Comparison of ENCODE assay signal across 11 cellular contexts in the genomic region with DNA sequence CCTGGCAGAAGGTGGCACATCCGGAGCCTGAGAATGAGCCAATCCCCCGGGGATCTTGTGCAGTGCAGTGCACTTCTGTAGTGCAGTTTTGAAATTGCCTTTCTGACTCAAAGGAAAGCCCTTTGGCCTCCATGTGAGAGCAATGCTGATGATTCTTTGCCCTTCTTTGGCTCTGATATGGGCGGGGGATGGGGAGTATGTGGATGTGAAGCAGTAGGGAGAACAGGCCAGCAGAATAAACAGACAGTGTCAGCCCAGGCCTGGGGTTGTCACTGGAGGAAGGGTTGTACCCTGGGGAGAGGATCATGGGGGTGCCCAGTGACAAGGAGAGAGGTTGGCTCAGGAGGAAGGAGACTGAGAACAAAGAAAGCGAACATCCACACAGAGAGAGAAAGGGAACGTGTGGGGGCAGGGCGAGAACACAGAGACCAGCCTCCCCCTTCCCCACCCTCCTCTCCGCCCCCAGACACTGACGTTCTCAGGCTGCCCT.
DNase-seq lines count a peak whose midpoint lies in the region; ATAC-seq and TF ChIP-seq lines count a peak whose summit lies in the region.
"Had no signal": no experiment of that assay in that cellular context is flagged by ENCODE, and none has a peak within 500 bp of the region (broad histone marks: within the 10 kb centered on the region; RNA-seq: fewer than 3 reads in every experiment).

No MANE protein-coding gene starts in this region.

- no peak overlapping the region for H3K9ac ChIP-seq in mammary epithelial cell (ENCODE audit: insufficient read depth, low read length)

- intact Hi-C loops in mammary epithelial cell (cut with micrococcal nuclease), result no loop called here

- H3K4me2 ChIP-seq in mammary epithelial cell (ENCODE audit: insufficient read depth, low read depth, low read length), result no peak overlapping the region

- H3K4me3 ChIP-seq in H7 (ENCODE audit: insufficient read depth, low read depth, low read length) (no peak overlapping the region), mammary epithelial cell (replicated peaks in 1 of 3; ENCODE audit: insufficient read depth in 1 of 3, low read depth in 2 of 3, low read length in 3 of 3) (no peak overlapping the region), mesodermal cell (ENCODE audit: extremely low read depth, insufficient read depth, low read length, poor library complexity, severe bottlenecking) (no peak overlapping the region)

- H3K9me3 ChIP-seq in mammary epithelial cell (replicated peaks; ENCODE audit: insufficient read depth, low read length), result no peaks in the 10 kb centered on the region
- H3K9me3 ChIP-seq in mesodermal cell (ENCODE audit: control insufficient read depth, low read length), result no peaks in the 10 kb centered on the region

- WGBS in mammary epithelial cell (ENCODE audit: low coverage, missing lambda C conversion rate), result 59% methylated on average over 6 of the region's 8 CpGs
- WGBS in mesodermal cell (ENCODE audit: insufficient coverage in 2 of 2), 2 experiments, result 82 to 83% methylated on average over 2 to 3 of the region's 8 CpGs

- H3K27ac Mint-ChIP-seq in T-cell, result no peak overlapping the region
- H3K27ac Mint-ChIP-seq: activated B cell treated with CpG ODN at 0.5 μM for 24 hours had no signal

- H3K27me3 ChIP-seq in H7 (ENCODE audit: control insufficient read depth, insufficient read depth, low read length), result no peaks in the 10 kb centered on the region
- H3K27me3 ChIP-seq in mammary epithelial cell (ENCODE audit: insufficient read depth, low read length), result peaks cover 2% of the 10 kb centered on the region

- no peak overlapping the region for H3K4me3 Mint-ChIP-seq in T-cell
- H3K4me3 Mint-ChIP-seq: activated B cell treated with CpG ODN at 0.5 μM for 24 hours; stimulated activated naive CD8-positive, alpha-beta T cell treated with anti-CD3 and anti-CD28 coated beads, Interleukin-15, amount 100 ng/mL, for 72 hours had no signal

- no peaks in the 10 kb centered on the region for H3K9me3 Mint-ChIP-seq in T-cell
- H3K9me3 Mint-ChIP-seq: activated B cell treated with CpG ODN at 0.5 μM for 24 hours; stimulated activated naive CD8-positive, alpha-beta T cell treated with anti-CD3 and anti-CD28 coated beads, Interleukin-15, amount 100 ng/mL, for 72 hours had no signal

- H2AFZ ChIP-seq in mammary epithelial cell (ENCODE audit: low read depth, low read length), result no peak overlapping the region

- POLR2A ChIA-PET in T-cell (lab: Charles Lee), result interaction anchor here in 1 of 2 donors (0.6 kb wide), 1 partner anchor 570 kb away, joined by 8 read pairs; no protein-coding TSS in a partner anchor

- no peaks in the 10 kb centered on the region for H3K79me2 ChIP-seq in mammary epithelial cell (ENCODE audit: insufficient read depth, low read length)

- peaks cover 11% of the 10 kb centered on the region for H3K4me1 ChIP-seq in mammary epithelial cell (ENCODE audit: insufficient read depth, low read length)
- H3K4me1 ChIP-seq in mesodermal cell (ENCODE audit: control insufficient read depth, insufficient read depth, low read length, poor library complexity, severe bottlenecking), result peaks cover 30% of the 10 kb centered on the region

- in situ Hi-C loops in mammary epithelial cell (cut with MboI; ENCODE audit: low sequenced_read_pairs in 2 of 2), result no loop called here

- no TSS peak for BruUV-seq in mammary epithelial cell (replicated peaks; lab: Mats Ljungman, UMichigan)

- no peak overlapping the region for H3K27ac ChIP-seq in mammary epithelial cell (ENCODE audit: insufficient read depth, low read depth, low read length)
- peak overlapping the region; percentile 87 for H3K27ac ChIP-seq in mesodermal cell (ENCODE audit: low read depth, low read length, severe bottlenecking)

- no peaks in the 10 kb centered on the region for H3K36me3 Mint-ChIP-seq in T-cell

- H4K20me1 ChIP-seq in mammary epithelial cell (ENCODE audit: insufficient read depth, low read length), result no peaks in the 10 kb centered on the region

- H3K4me1 Mint-ChIP-seq in T-cell, result peaks cover 0 to 4% (median 0%) of the 10 kb centered on the region in 3 donors

- CTCF ChIA-PET in mammary epithelial cell (lab: Charles Lee; ENCODE audit: low non-redundant PET), result no interaction called here
- CTCF ChIA-PET in T-cell (lab: Charles Lee), result no interaction called here

- dilution Hi-C loops in mammary epithelial cell (cut with HindIII; ENCODE audit: low sequenced_read_pairs), result no loop called here

- DNase-seq in Daoy (ENCODE audit: low read depth) (peak; percentile 96), H7 (peak; percentile 57), mammary epithelial cell (peak; percentile 21), SIG-M5 (lab: John Stamatoyannopoulos, UW) (no peak), COLO668 (lab: John Stamatoyannopoulos, UW; ENCODE audit: unreplicated experiment) (no peak), NCI-H2227 treated with DMSO at 0.1 percent for 48 hours (lab: John Stamatoyannopoulos, UW) (no peak), T-cell (no peak)
- DNase-seq: activated B cell treated with CpG ODN at 0.5 μM for 24 hours; anterior cingulate cortex; stimulated activated naive CD8-positive, alpha-beta T cell treated with anti-CD3 and anti-CD28 coated beads, Interleukin-15, amount 100 ng/mL, for 72 hours had no signal

- no peaks in the 10 kb centered on the region for H3K27me3 Mint-ChIP-seq in T-cell
- H3K27me3 Mint-ChIP-seq: activated B cell treated with CpG ODN at 0.5 μM for 24 hours; stimulated activated naive CD8-positive, alpha-beta T cell treated with anti-CD3 and anti-CD28 coated beads, Interleukin-15, amount 100 ng/mL, for 72 hours had no signal

- no peak for ATAC-seq in T-cell (replicated peaks in 1 of 4)
- ATAC-seq: stimulated activated naive CD8-positive, alpha-beta T cell treated with anti-CD3 and anti-CD28 coated beads, Interleukin-15, amount 100 ng/mL, for 72 hours had no signal

- no peak for TF ChIP-seq CTCF in mammary epithelial cell (conservative IDR thresholded peaks at IDR 0.05 in 1 of 2, IDR thresholded peaks at IDR 0.05 in 1 of 2; ENCODE audit: extremely low read depth in 1 of 2, insufficient read depth in 1 of 2, low read depth in 1 of 2, low read length in 2 of 2)

- H3K36me3 ChIP-seq in H7 (replicated peaks; ENCODE audit: control insufficient read depth, insufficient read depth, low read length) (no peaks in the 10 kb centered on the region), mammary epithelial cell (ENCODE audit: insufficient read depth, low read length) (no peaks in the 10 kb centered on the region), mesodermal cell (ENCODE audit: control insufficient read depth, insufficient read depth, low read length) (no peaks in the 10 kb centered on the region)

Comparison
In these comparisons a context has a peak if more than half of its experiments do, and no peak if none do; other contexts are left out.
1. DNase-seq: peak in Daoy (single experiment), H7 (single experiment) and mammary epithelial cell (single experiment); none in SIG-M5 (single experiment), COLO668 (single experiment), NCI-H2227 treated with DMSO at 0.1 percent for 48 hours (single experiment) and T-cell (0 of 34).